Comparison of ENCODE assay signal across 13 cellular contexts in the genomic region with DNA sequence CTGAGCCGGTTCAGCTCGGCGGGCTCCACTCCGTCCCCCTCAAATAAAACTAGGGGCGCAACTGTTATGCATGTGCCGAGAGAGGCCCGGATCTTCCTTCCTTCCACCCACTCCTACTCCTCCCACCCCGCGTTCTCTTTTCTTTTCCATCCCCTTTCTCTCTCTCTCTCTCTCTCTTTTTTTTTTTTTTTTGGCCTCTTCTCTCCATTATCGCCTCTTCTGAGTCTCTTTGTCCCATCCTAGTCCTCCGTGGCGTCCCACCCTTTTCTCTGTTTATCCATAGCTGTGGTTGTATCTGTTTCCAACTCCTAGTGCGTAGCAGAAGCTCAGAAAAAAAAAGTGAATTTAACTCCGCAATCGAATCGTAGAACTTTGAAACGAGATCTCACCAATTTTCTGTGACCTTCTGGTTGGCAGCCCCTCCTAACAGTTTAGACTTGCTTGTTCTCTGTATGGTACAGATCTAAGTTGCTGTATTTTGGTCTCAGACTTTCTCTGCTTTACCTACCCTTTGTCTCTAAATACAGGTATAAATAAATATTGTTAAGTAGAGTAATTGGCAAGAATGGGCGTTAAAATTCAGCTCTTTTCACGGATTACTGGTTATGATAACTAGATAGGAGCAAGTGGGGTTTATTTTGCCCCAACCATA. TPM values are rescaled to one million over a fixed set of nuclear protein-coding genes. Genes with fewer than 3 reads are reported as not detected.
A peak's percentile ranks its signal among the peaks of the same experiment; 100 is the strongest.
DNase-seq lines count a peak whose midpoint lies in the region; ATAC-seq, FAIRE-seq and TF ChIP-seq lines count a peak whose summit lies in the region.
"Had no signal": no experiment of that assay in that cellular context is flagged by ENCODE, and none has a peak within 500 bp of the region (broad histone marks: within the 10 kb centered on the region; RNA-seq: fewer than 3 reads in every experiment).

No MANE protein-coding gene starts in this region.

- no peak overlapping the region for H3K27ac ChIP-seq in SJSA1

- H3K4me1 ChIP-seq in SJSA1 (replicated peaks) = peaks cover 21% of the 10 kb centered on the region

- H3K9me3 ChIP-seq in SJSA1 (replicated peaks) = peaks cover 10% of the 10 kb centered on the region

- ATAC-seq in activated CD8-positive, alpha-beta memory T cell treated with anti-CD3 and anti-CD28 coated beads, Interleukin-2, amount 10 ng/mL, durations not matched to agents 7 days and 5 days = no peak
- ATAC-seq in stimulated activated effector memory CD8-positive, alpha-beta T cell treated with anti-CD3 and anti-CD28 coated beads, Interleukin-12 subunit alpha, Interleukin-12 subunit beta, amount 100 ng/mL, for 72 hours = no peak

- no peaks in the 10 kb centered on the region for H3K36me3 ChIP-seq in SJSA1

- peaks cover 100% of the 10 kb centered on the region for H3K27me3 ChIP-seq in SJSA1 (replicated peaks)

- no peaks in the 10 kb centered on the region for H3K9me3 Mint-ChIP-seq in activated CD8-positive, alpha-beta memory T cell treated with anti-CD3 and anti-CD28 coated beads, Interleukin-2, amount 10 ng/mL, durations not matched to agents 7 days and 5 days (ENCODE audit: low read depth)
- H3K9me3 Mint-ChIP-seq in stimulated activated effector memory CD8-positive, alpha-beta T cell treated with anti-CD3 and anti-CD28 coated beads, Interleukin-12 subunit alpha, Interleukin-12 subunit beta, amount 100 ng/mL, for 72 hours = no peaks in the 10 kb centered on the region

- TF ChIP-seq POLR2A in GM12891 (IDR thresholded peaks at IDR 0.05; ENCODE audit: low read depth, low read length) = no peak

- peak overlapping the region; percentile 2 for H3K4me3 Mint-ChIP-seq in activated CD8-positive, alpha-beta memory T cell treated with anti-CD3 and anti-CD28 coated beads, Interleukin-2, amount 10 ng/mL, durations not matched to agents 7 days and 5 days
- peak overlapping the region; percentile 54 for H3K4me3 Mint-ChIP-seq in stimulated activated effector memory CD8-positive, alpha-beta T cell treated with anti-CD3 and anti-CD28 coated beads, Interleukin-12 subunit alpha, Interleukin-12 subunit beta, amount 100 ng/mL, for 72 hours

- DNase-seq in activated CD8-positive, alpha-beta memory T cell treated with anti-CD3 and anti-CD28 coated beads, Interleukin-2, amount 10 ng/mL, durations not matched to agents 7 days and 5 days = no peak
- DNase-seq in activated CD8-positive, alpha-beta memory T cell treated with anti-CD3 and anti-CD28 coated beads, Interleukin-2, amount 50 U/mL, for 4 hours = no peak
- DNase-seq in SJSA1 (ENCODE audit: low read depth in 1 of 2, low spot score in 2 of 2) (no peak), DMS153 (lab: John Stamatoyannopoulos, UW) (no peak), NCI-H1048 (lab: John Stamatoyannopoulos, UW) (no peak), GM12891 (ENCODE audit: insufficient read length, low spot score) (no peak)
- no peak for DNase-seq in stimulated activated effector memory CD8-positive, alpha-beta T cell treated with anti-CD3 and anti-CD28 coated beads, Interleukin-12 subunit alpha, Interleukin-12 subunit beta, amount 100 ng/mL, for 72 hours (ENCODE audit: low spot score in 2 of 2)
- DNase-seq: activated gamma-delta T cell; effector CD4-positive, alpha-beta T cell; hippocampal formation had no signal

- no peak for FAIRE-seq in GM12891 (lab: Jason Lieb, UNC)

- peaks cover 86% of the 10 kb centered on the region for H3K27me3 Mint-ChIP-seq in activated CD8-positive, alpha-beta memory T cell treated with anti-CD3 and anti-CD28 coated beads, Interleukin-2, amount 10 ng/mL, durations not matched to agents 7 days and 5 days

- H3K27ac Mint-ChIP-seq in activated CD8-positive, alpha-beta memory T cell treated with anti-CD3 and anti-CD28 coated beads, Interleukin-2, amount 10 ng/mL, durations not matched to agents 7 days and 5 days = no peak overlapping the region
- H3K27ac Mint-ChIP-seq in stimulated activated effector memory CD8-positive, alpha-beta T cell treated with anti-CD3 and anti-CD28 coated beads, Interleukin-12 subunit alpha, Interleukin-12 subunit beta, amount 100 ng/mL, for 72 hours = no peak overlapping the region

- peak overlapping the region; percentile 10; the same call in 1 of the 2 replicates for H3K4me3 ChIP-seq in SJSA1
- peak overlapping the region; percentile 40 for H3K4me3 ChIP-seq in iPS-11a (ENCODE audit: low read depth, low read length)

- H3K36me3 Mint-ChIP-seq in activated CD8-positive, alpha-beta memory T cell treated with anti-CD3 and anti-CD28 coated beads, Interleukin-2, amount 10 ng/mL, durations not matched to agents 7 days and 5 days = peaks cover 3% of the 10 kb centered on the region
- no peaks in the 10 kb centered on the region for H3K36me3 Mint-ChIP-seq in stimulated activated effector memory CD8-positive, alpha-beta T cell treated with anti-CD3 and anti-CD28 coated beads, Interleukin-12 subunit alpha, Interleukin-12 subunit beta, amount 100 ng/mL, for 72 hours

- peaks cover 21% of the 10 kb centered on the region for H3K4me1 Mint-ChIP-seq in activated CD8-positive, alpha-beta memory T cell treated with anti-CD3 and anti-CD28 coated beads, Interleukin-2, amount 10 ng/mL, durations not matched to agents 7 days and 5 days
- peaks cover 30% of the 10 kb centered on the region for H3K4me1 Mint-ChIP-seq in stimulated activated effector memory CD8-positive, alpha-beta T cell treated with anti-CD3 and anti-CD28 coated beads, Interleukin-12 subunit alpha, Interleukin-12 subunit beta, amount 100 ng/mL, for 72 hours

- CTCF ChIA-PET in activated CD8-positive, alpha-beta memory T cell treated with anti-CD3 and anti-CD28 coated beads, Interleukin-2, amount 10 ng/mL, durations not matched to agents 7 days and 5 days (lab: Charles Lee) = interaction anchor here (0.7 to 1.2 kb wide), 3 partner anchors 21 to 186 kb away, joined by 3 to 5 read pairs (median 3); no protein-coding TSS in a partner anchor

TF ChIP-seq in GM12891, 5 proteins besides CTCF, POLR2A, EP300 and RAD21:
- TF ChIP-seq POU2F2 (IDR thresholded peaks at IDR 0.05; ENCODE audit: low read depth, low read length) (no peak), POLR2AphosphoS5 (IDR thresholded peaks at IDR 0.05; ENCODE audit: low read depth, low read length) (no peak), TAF1 (IDR thresholded peaks at IDR 0.05; ENCODE audit: low read depth, low read length) (no peak)

RNA-seq across cellular contexts. Expression of a gene that starts 3.6 kb away (rescaled TPM):
- total RNA-seq in activated CD8-positive, alpha-beta memory T cell treated with anti-CD3 and anti-CD28 coated beads, Interleukin-2, amount 10 ng/mL, durations not matched to agents 7 days and 5 days = not detected
- not detected in 2 replicates for total RNA-seq in SJSA1 (2014; rRNA removed; shearing (Covaris generic))
- not detected for polyA plus RNA-seq in GM12891 (2012; ENCODE audit: low read depth, missing spikeins)
- total RNA-seq: H4, temporal lobe had no signal

RNA-seq across cellular contexts. Expression of a gene that starts 48.8 kb away (rescaled TPM):
- not detected for total RNA-seq in activated CD8-positive, alpha-beta memory T cell treated with anti-CD3 and anti-CD28 coated beads, Interleukin-2, amount 10 ng/mL, durations not matched to agents 7 days and 5 days
- not detected in 2 replicates for total RNA-seq in SJSA1 (2014; rRNA removed; shearing (Covaris generic))
- polyA plus RNA-seq in GM12891 (2012; ENCODE audit: low read depth, missing spikeins) = not detected
- total RNA-seq: H4 had no signal

RNA-seq across cellular contexts. Expression of a gene that starts 49.7 kb away (rescaled TPM):
- not detected for total RNA-seq in activated CD8-positive, alpha-beta memory T cell treated with anti-CD3 and anti-CD28 coated beads, Interleukin-2, amount 10 ng/mL, durations not matched to agents 7 days and 5 days
- not detected in 2 replicates for total RNA-seq in SJSA1 (2014; rRNA removed; shearing (Covaris generic))
- polyA plus RNA-seq in GM12891 (2012; ENCODE audit: low read depth, missing spikeins) = not detected
- total RNA-seq: H4 had no signal
